ENCODE assay signal across 17 cellular contexts in the genomic region with DNA sequence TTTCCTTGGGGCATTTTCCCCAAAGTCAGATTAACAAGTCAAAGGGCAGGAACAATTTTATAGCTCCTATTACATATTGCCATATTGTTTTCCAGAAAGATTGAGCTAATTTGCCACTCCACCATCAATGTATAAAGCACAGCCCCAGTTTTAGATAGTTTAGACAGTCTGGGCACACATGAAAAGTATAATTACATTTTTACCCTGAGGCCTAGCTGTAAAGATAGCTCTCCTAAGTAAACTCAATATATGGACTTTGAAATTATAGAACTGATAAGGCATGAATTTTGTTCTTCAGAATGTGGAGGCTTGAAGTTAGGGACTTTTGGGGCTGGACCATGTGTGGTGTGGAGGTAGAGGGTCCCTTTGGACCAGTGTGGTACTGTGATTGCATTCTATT.
DNase-seq lines count a peak whose midpoint lies in the region; ATAC-seq, FAIRE-seq and TF ChIP-seq lines count a peak whose summit lies in the region.
"Had no signal": no experiment of that assay in that cellular context is flagged by ENCODE, and none has a peak within 500 bp of the region (broad histone marks: within the 10 kb centered on the region; RNA-seq: fewer than 3 reads in every experiment).

No MANE protein-coding gene starts in this region.

- H3K27me3 ChIP-seq in Karpas-422 (ENCODE audit: low read length): no peaks in the 10 kb centered on the region
- H3K27me3 ChIP-seq in keratinocyte (ENCODE audit: control insufficient read depth, extremely low read depth, insufficient read depth, low read length): no peaks in the 10 kb centered on the region
- H3K27me3 ChIP-seq in gastrocnemius medialis: no peaks in the 10 kb centered on the region
- H3K27me3 ChIP-seq in transverse colon: no peaks in the 10 kb centered on the region
- H3K27me3 ChIP-seq in SK-N-SH (ENCODE audit: insufficient read depth): no peaks in the 10 kb centered on the region
- H3K27me3 ChIP-seq: BLaER1 had no signal

- H3K9me3 ChIP-seq in Karpas-422 (ENCODE audit: low read length): no peaks in the 10 kb centered on the region
- H3K9me3 ChIP-seq in keratinocyte (ENCODE audit: control insufficient read depth, low read depth, low read length): no peaks in the 10 kb centered on the region
- no peaks in the 10 kb centered on the region for H3K9me3 ChIP-seq in gastrocnemius medialis
- H3K9me3 ChIP-seq in transverse colon: no peaks in the 10 kb centered on the region
- no peaks in the 10 kb centered on the region for H3K9me3 ChIP-seq in SK-N-SH
- H3K9me3 ChIP-seq: BLaER1, Caco-2 had no signal

- ATAC-seq in gastrocnemius medialis: no peak

- TF ChIP-seq CTCF in keratinocyte (optimal IDR thresholded peaks at IDR 0.05 in 1 of 3, IDR thresholded peaks at IDR 0.05 in 1 of 3, conservative IDR thresholded peaks at IDR 0.05 in 1 of 3; ENCODE audit: extremely low read depth in 1 of 3, insufficient read depth in 2 of 3, low read length in 3 of 3): no peak
- no peak for TF ChIP-seq CTCF in gastrocnemius medialis (IDR thresholded peaks at IDR 0.05 in 4 of 5, conservative IDR thresholded peaks at IDR 0.05 in 1 of 5)
- no peak for TF ChIP-seq CTCF in transverse colon (IDR thresholded peaks at IDR 0.05)
- no peak for TF ChIP-seq CTCF in SK-N-SH (IDR thresholded peaks at IDR 0.05)
- TF ChIP-seq CTCF in endothelial cell (IDR thresholded peaks at IDR 0.05; ENCODE audit: unreplicated experiment): no peak

- no peaks in the 10 kb centered on the region for H3K9me3 Mint-ChIP-seq in endothelial cell (ENCODE audit: unreplicated experiment)
- H3K9me3 Mint-ChIP-seq: H9 had no signal

- H3K36me3 ChIP-seq in Karpas-422 (ENCODE audit: insufficient read depth, low read length) (no peaks in the 10 kb centered on the region), keratinocyte (ENCODE audit: control insufficient read depth in 2 of 2, extremely low read depth in 1 of 2, insufficient read depth in 2 of 2, low read length in 2 of 2) (peaks cover 0 to 4% of the 10 kb centered on the region in 2 experiments), gastrocnemius medialis (no peaks in the 10 kb centered on the region), transverse colon (no peaks in the 10 kb centered on the region), SK-N-SH (replicated peaks in 1 of 2; ENCODE audit: control insufficient read depth in 1 of 2, insufficient read depth in 2 of 2, low read length in 1 of 2) (no peaks in the 10 kb centered on the region)
- H3K36me3 ChIP-seq: BLaER1 had no signal

- H2AFZ ChIP-seq in Karpas-422 (ENCODE audit: low read length) (no peak overlapping the region), keratinocyte (ENCODE audit: control insufficient read depth, low read length) (no peak overlapping the region), SK-N-SH (ENCODE audit: low read depth) (no peak overlapping the region)

- POLR2A ChIA-PET in SK-N-SH (lab: Yijun Ruan, JAX): no interaction called here

- H3K9ac ChIP-seq in Karpas-422 (ENCODE audit: low read length) (no peak overlapping the region), keratinocyte (ENCODE audit: control insufficient read depth, extremely low read depth, insufficient read depth, low read length) (no peak overlapping the region), SK-N-SH (no peak overlapping the region)
- H3K9ac ChIP-seq: BLaER1 had no signal

- no peaks in the 10 kb centered on the region for H3F3A ChIP-seq in SK-N-SH (replicated peaks; ENCODE audit: insufficient read depth)

- TF ChIP-seq POLR2A in gastrocnemius medialis (IDR thresholded peaks at IDR 0.05): no peak
- no peak for TF ChIP-seq POLR2A in transverse colon (IDR thresholded peaks at IDR 0.05)

- H3K9me2 ChIP-seq in Karpas-422 (replicated peaks; ENCODE audit: insufficient read depth, low read length) (no peaks in the 10 kb centered on the region), SK-N-SH (no peaks in the 10 kb centered on the region)

- H3K27ac ChIP-seq in Karpas-422 (ENCODE audit: low read length) (no peak overlapping the region), keratinocyte (ENCODE audit: control insufficient read depth, insufficient read depth, low read length) (peak overlapping the region; percentile 68), gastrocnemius medialis (peak overlapping the region; percentile 32 to 66 (median 51)), transverse colon (peak overlapping the region; percentile 58 to 79 (median 76)), SK-N-SH (ENCODE audit: low read depth in 2 of 2, low read length in 1 of 2) (no peak overlapping the region)
- H3K27ac ChIP-seq: BLaER1 had no signal

- TF ChIP-seq EP300 in transverse colon (IDR thresholded peaks at IDR 0.05; ENCODE audit: low read depth): no peak
- no peak for TF ChIP-seq EP300 in SK-N-SH (IDR thresholded peaks at IDR 0.05; ENCODE audit: borderline replicate concordance in 1 of 2, low read depth in 1 of 2, low read length in 1 of 2)

- H3K79me2 ChIP-seq in Karpas-422 (ENCODE audit: low read length) (no peaks in the 10 kb centered on the region), keratinocyte (ENCODE audit: control insufficient read depth, insufficient read depth, low read length) (no peaks in the 10 kb centered on the region), SK-N-SH (ENCODE audit: insufficient read depth) (no peaks in the 10 kb centered on the region)

- CTCF ChIA-PET in SK-N-SH (lab: Yijun Ruan, JAX): no interaction called here

- H3K4me3 Mint-ChIP-seq in endothelial cell (ENCODE audit: unreplicated experiment): no peak overlapping the region
- H3K4me3 Mint-ChIP-seq: CD8-positive, alpha-beta memory T cell; H9 had no signal

- H3K36me3 Mint-ChIP-seq in endothelial cell (ENCODE audit: low read depth, unreplicated experiment): no peaks in the 10 kb centered on the region

- no peak for FAIRE-seq in keratinocyte (lab: Jason Lieb, UNC)
- FAIRE-seq: GM12892 had no signal

- H4K20me1 ChIP-seq in Karpas-422 (ENCODE audit: insufficient read depth, low read depth, low read length) (no peaks in the 10 kb centered on the region), keratinocyte (ENCODE audit: control insufficient read depth, extremely low read depth, insufficient read depth, low read length) (no peaks in the 10 kb centered on the region), SK-N-SH (ENCODE audit: insufficient read depth) (no peaks in the 10 kb centered on the region)
- H4K20me1 ChIP-seq: BLaER1 had no signal

- no peaks in the 10 kb centered on the region for H3K4me1 Mint-ChIP-seq in endothelial cell (ENCODE audit: unreplicated experiment)
- H3K4me1 Mint-ChIP-seq: CD8-positive, alpha-beta memory T cell had no signal

- H3K4me3 ChIP-seq in Karpas-422 (ENCODE audit: low read length) (no peak overlapping the region), keratinocyte (ENCODE audit: control insufficient read depth in 2 of 3, extremely low read depth in 1 of 3, insufficient read depth in 2 of 3, low read depth in 1 of 3, low read length in 3 of 3) (no peak overlapping the region), gastrocnemius medialis (no peak overlapping the region), transverse colon (no peak overlapping the region), SK-N-SH (ENCODE audit: low read depth in 2 of 2, low read length in 1 of 2) (no peak overlapping the region)
- H3K4me3 ChIP-seq: BLaER1 had no signal

- intact Hi-C loops in gastrocnemius medialis (cut with DNase I; ENCODE audit: low total_unique reads): no loop called here
- intact Hi-C loops in transverse colon (cut with DNase I; ENCODE audit: low total_unique reads): no loop called here

- dilution Hi-C loops in keratinocyte (cut with MboI; ENCODE audit: extremely low pct_ligation_motif_present, low sequenced_read_pairs): no loop called here

- H3K9me1 ChIP-seq in keratinocyte (ENCODE audit: control insufficient read depth, extremely low read depth, insufficient read depth, low read length): no peaks in the 10 kb centered on the region

- in situ Hi-C loops in gastrocnemius medialis (cut with MboI; ENCODE audit: low sequenced_read_pairs in 4 of 4): no loop called here
- in situ Hi-C loops in transverse colon (cut with MboI; ENCODE audit: low pct_ligation_motif_present in 1 of 4, low pct_unique_long_range_greater_than_20kb in 1 of 4, low sequenced_read_pairs in 3 of 4): no loop called here

- no peak overlapping the region for H3K27ac Mint-ChIP-seq in endothelial cell (ENCODE audit: unreplicated experiment)

- DNase-seq in Karpas-422 (peak; percentile 27), keratinocyte (ENCODE audit: low read depth, low spot score) (no peak), gastrocnemius medialis (no peak), transverse colon (no peak), SK-N-SH (no peak), hypothalamus (lab: John Stamatoyannopoulos, UW) (no peak), endothelial cell (ENCODE audit: low spot score) (no peak)
- DNase-seq: 8988T; AML-193; Caco-2; CD8-positive, alpha-beta memory T cell; DND-41; GDM1; GOT3; H9 had no signal

- no peaks in the 10 kb centered on the region for H3K4me1 ChIP-seq in Karpas-422 (ENCODE audit: low read length)
- H3K4me1 ChIP-seq in keratinocyte (ENCODE audit: control insufficient read depth, extremely low read depth, insufficient read depth, low read length): peaks cover 24% of the 10 kb centered on the region
- peaks cover 11 to 22% of the 10 kb centered on the region in 2 donors for H3K4me1 ChIP-seq in gastrocnemius medialis
- H3K4me1 ChIP-seq in transverse colon: peaks cover 0 to 34% (median 6%) of the 10 kb centered on the region in 4 donors
- no peaks in the 10 kb centered on the region; a peak in 1 of 4 replicates for H3K4me1 ChIP-seq in SK-N-SH (ENCODE audit: control insufficient read depth in 1 of 2, insufficient read depth in 2 of 2, low read depth in 1 of 2, low read length in 1 of 2)
- H3K4me1 ChIP-seq: BLaER1, Caco-2 had no signal

- TF ChIP-seq RAD21 in SK-N-SH (IDR thresholded peaks at IDR 0.05; ENCODE audit: low read length): no peak

- H3K27me3 Mint-ChIP-seq in endothelial cell (ENCODE audit: unreplicated experiment): no peaks in the 10 kb centered on the region

- H3K4me2 ChIP-seq in Karpas-422 (ENCODE audit: low read depth, low read length, poor library complexity, severe bottlenecking): no peak overlapping the region
- H3K4me2 ChIP-seq in keratinocyte (ENCODE audit: control insufficient read depth, extremely low read depth, insufficient read depth, low read depth, low read length): no peak overlapping the region
- H3K4me2 ChIP-seq in SK-N-SH: no peak overlapping the region
- H3K4me2 ChIP-seq: BLaER1 had no signal

TF ChIP-seq in SK-N-SH, 30 proteins besides CTCF, POLR2A, EP300 and RAD21 (continues in another document):
- TF ChIP-seq NFIC (IDR thresholded peaks at IDR 0.05; ENCODE audit: borderline replicate concordance): no peak
- TF ChIP-seq NRF1 (IDR thresholded peaks at IDR 0.05; ENCODE audit: low read depth, low read length): no peak
- TF ChIP-seq FOSL2 (IDR thresholded peaks at IDR 0.05; ENCODE audit: borderline replicate concordance, low read depth): no peak

Comparison
In these comparisons a context has a peak if more than half of its experiments do, and no peak if none do; other contexts are left out.
1. H3K27ac ChIP-seq: peak in keratinocyte (single experiment), gastrocnemius medialis (4 of 4) and transverse colon (4 of 4); none in Karpas-422 (single experiment) and SK-N-SH (0 of 2).